11 cellular contexts compared by ENCODE assay signal in the genomic region with DNA sequence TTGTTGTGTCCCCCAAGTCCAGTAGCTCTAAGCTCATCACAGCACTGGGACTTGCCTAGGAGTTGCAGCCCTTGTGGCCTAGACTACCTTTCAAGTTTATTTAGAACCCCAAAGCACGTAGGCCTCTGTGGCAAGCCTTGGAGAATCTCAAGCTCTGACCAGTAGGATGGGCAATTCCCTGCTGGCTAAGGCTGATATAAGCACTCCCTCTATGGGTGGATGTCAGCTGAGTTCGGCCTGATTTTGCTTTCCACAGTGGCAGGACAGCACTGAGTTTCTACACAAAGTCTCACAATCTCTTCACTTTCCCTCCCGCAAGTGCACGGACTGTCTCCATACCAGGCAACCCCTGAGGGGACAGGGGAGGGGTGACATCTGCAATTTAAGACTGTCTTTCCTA.
DNase-seq lines count a peak whose midpoint lies in the region; ATAC-seq, FAIRE-seq and TF ChIP-seq lines count a peak whose summit lies in the region.
"Had no signal": no experiment of that assay in that cellular context is flagged by ENCODE, and none has a peak within 500 bp of the region (broad histone marks: within the 10 kb centered on the region; RNA-seq: fewer than 3 reads in every experiment).

No MANE protein-coding gene starts in this region.

- H3K4me1 ChIP-seq in SK-N-SH (ENCODE audit: control insufficient read depth in 1 of 2, insufficient read depth in 2 of 2, low read depth in 1 of 2, low read length in 1 of 2) (no peaks in the 10 kb centered on the region; a peak in 1 of 4 replicates), OCI-LY3 (ENCODE audit: low read length) (no peaks in the 10 kb centered on the region)
- H3K4me1 ChIP-seq: left ventricle myocardium inferior had no signal

- H3K27me3 ChIP-seq in SK-N-SH (ENCODE audit: insufficient read depth) (no peaks in the 10 kb centered on the region), OCI-LY3 (ENCODE audit: low read depth, low read length) (no peaks in the 10 kb centered on the region)

- CTCF ChIA-PET in SK-N-SH (lab: Yijun Ruan, JAX): interaction anchor here (0.6 to 1.3 kb wide), 2 partner anchors 29 to 67 kb away, joined by 3 read pairs; no protein-coding TSS in a partner anchor

- H3K4me2 ChIP-seq in SK-N-SH: no peak overlapping the region
- no peak overlapping the region for H3K4me2 ChIP-seq in OCI-LY3 (ENCODE audit: low read length)

- H3K9me2 ChIP-seq in SK-N-SH: no peaks in the 10 kb centered on the region

- H3K4me3 ChIP-seq in SK-N-SH (ENCODE audit: low read depth in 2 of 2, low read length in 1 of 2) (no peak overlapping the region), OCI-LY3 (ENCODE audit: low read length) (no peak overlapping the region), epithelial cell of proximal tubule (ENCODE audit: low read depth, low read length) (no peak overlapping the region)
- H3K4me3 ChIP-seq: left ventricle myocardium inferior had no signal

- WGBS in SK-N-SH (ENCODE audit: low lambda C conversion rate): 40% methylated on average over 4 of the region's 4 CpGs

- no peaks in the 10 kb centered on the region for H3K36me3 ChIP-seq in SK-N-SH (replicated peaks in 1 of 2; ENCODE audit: control insufficient read depth in 1 of 2, insufficient read depth in 2 of 2, low read length in 1 of 2)
- no peaks in the 10 kb centered on the region for H3K36me3 ChIP-seq in OCI-LY3 (replicated peaks; ENCODE audit: low read depth, low read length)
- H3K36me3 ChIP-seq: left ventricle myocardium inferior had no signal

- POLR2A ChIA-PET in SK-N-SH (lab: Yijun Ruan, JAX): no interaction called here

- H3F3A ChIP-seq in SK-N-SH (replicated peaks; ENCODE audit: insufficient read depth): no peaks in the 10 kb centered on the region

- no peak for TF ChIP-seq CTCF in SK-N-SH (IDR thresholded peaks at IDR 0.05)
- TF ChIP-seq CTCF in OCI-LY3 (IDR thresholded peaks at IDR 0.05; ENCODE audit: low read depth, low read length): peak; percentile 10; the same call in 1 of the 2 replicates
- peak; percentile 38 for TF ChIP-seq CTCF in epithelial cell of proximal tubule (conservative IDR thresholded peaks at IDR 0.05; ENCODE audit: low read depth, low read length)

- no peak for TF ChIP-seq EP300 in SK-N-SH (IDR thresholded peaks at IDR 0.05; ENCODE audit: borderline replicate concordance in 1 of 2, low read depth in 1 of 2, low read length in 1 of 2)

- H3K79me2 ChIP-seq in SK-N-SH (ENCODE audit: insufficient read depth) (no peaks in the 10 kb centered on the region), OCI-LY3 (ENCODE audit: low read length) (no peaks in the 10 kb centered on the region)

- H3K9me3 ChIP-seq in SK-N-SH: no peaks in the 10 kb centered on the region
- no peaks in the 10 kb centered on the region for H3K9me3 ChIP-seq in OCI-LY3 (ENCODE audit: insufficient read depth, low read length)
- H3K9me3 ChIP-seq: left ventricle myocardium inferior had no signal

- TF ChIP-seq RAD21 in SK-N-SH (IDR thresholded peaks at IDR 0.05; ENCODE audit: low read length): peak; percentile 53

- H3K27ac ChIP-seq in SK-N-SH (ENCODE audit: low read depth in 2 of 2, low read length in 1 of 2) (no peak overlapping the region), OCI-LY3 (ENCODE audit: low read length) (no peak overlapping the region)
- H3K27ac ChIP-seq: left ventricle myocardium inferior had no signal

- H3K9ac ChIP-seq in SK-N-SH (no peak overlapping the region), OCI-LY3 (ENCODE audit: low read length) (no peak overlapping the region)

- no peak for FAIRE-seq in GM12892 (lab: Jason Lieb, UNC)

- ATAC-seq in SK-N-SH treated with all-trans-retinoic acid at 6 μM for 48 hours: no peak
- ATAC-seq in GM18861 (IDR thresholded peaks at IDR 0.05; ENCODE audit: unreplicated experiment): no peak

- DNase-seq in SK-N-SH: no peak
- no peak for DNase-seq in epithelial cell of proximal tubule (ENCODE audit: low read depth)
- DNase-seq in NCI-H2196 (lab: John Stamatoyannopoulos, UW; ENCODE audit: unreplicated experiment): no peak
- no peak for DNase-seq in activated CD4-positive, CD25-positive, alpha-beta regulatory T cell (lab: John Stamatoyannopoulos, UW)
- no peak for DNase-seq in GM12892 (ENCODE audit: insufficient read length)
- DNase-seq: activated CD4-positive, CD25-positive, alpha-beta regulatory T cell treated with anti-CD3 and anti-CD28 coated beads, Interleukin-2, amount 50 U/mL, for 72 hours; left ventricle myocardium inferior; stimulated activated naive CD4-positive, alpha-beta T cell had no signal

- H4K20me1 ChIP-seq in SK-N-SH (ENCODE audit: insufficient read depth) (no peaks in the 10 kb centered on the region), OCI-LY3 (ENCODE audit: insufficient read depth, low read length) (no peaks in the 10 kb centered on the region)

- H2AFZ ChIP-seq in SK-N-SH (ENCODE audit: low read depth): no peak overlapping the region
- no peak overlapping the region for H2AFZ ChIP-seq in OCI-LY3 (ENCODE audit: low read depth, low read length)

- no peak for TF ChIP-seq POLR2A in GM12892 (IDR thresholded peaks at IDR 0.05; ENCODE audit: low read depth, low read length)

TF ChIP-seq in SK-N-SH, 30 proteins besides CTCF, POLR2A, EP300 and RAD21:
- TF ChIP-seq SMC3 (IDR thresholded peaks at IDR 0.05; ENCODE audit: low read depth, low read length) (0 out of 2 replicates have a peak, but pooled peaks have one; percentile 5), MXI1 (IDR thresholded peaks at IDR 0.05; ENCODE audit: low read depth, low read length) (no peak)

TF ChIP-seq in SK-N-SH treated with all-trans-retinoic acid at 6 μM for 48 hours, 23 proteins besides CTCF, POLR2A, EP300 and RAD21:
- TF ChIP-seq, protein P1, sequence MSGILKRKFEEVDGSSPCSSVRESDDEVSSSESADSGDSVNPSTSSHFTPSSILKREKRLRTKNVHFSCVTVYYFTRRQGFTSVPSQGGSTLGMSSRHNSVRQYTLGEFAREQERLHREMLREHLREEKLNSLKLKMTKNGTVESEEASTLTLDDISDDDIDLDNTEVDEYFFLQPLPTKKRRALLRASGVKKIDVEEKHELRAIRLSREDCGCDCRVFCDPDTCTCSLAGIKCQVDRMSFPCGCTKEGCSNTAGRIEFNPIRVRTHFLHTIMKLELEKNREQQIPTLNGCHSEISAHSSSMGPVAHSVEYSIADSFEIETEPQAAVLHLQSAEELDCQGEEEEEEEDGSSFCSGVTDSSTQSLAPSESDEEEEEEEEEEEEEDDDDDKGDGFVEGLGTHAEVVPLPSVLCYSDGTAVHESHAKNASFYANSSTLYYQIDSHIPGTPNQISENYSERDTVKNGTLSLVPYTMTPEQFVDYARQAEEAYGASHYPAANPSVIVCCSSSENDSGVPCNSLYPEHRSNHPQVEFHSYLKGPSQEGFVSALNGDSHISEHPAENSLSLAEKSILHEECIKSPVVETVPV (CRISPR knock-in tag; IDR thresholded peaks at IDR 0.05): no peak
- TF ChIP-seq, protein P2, sequence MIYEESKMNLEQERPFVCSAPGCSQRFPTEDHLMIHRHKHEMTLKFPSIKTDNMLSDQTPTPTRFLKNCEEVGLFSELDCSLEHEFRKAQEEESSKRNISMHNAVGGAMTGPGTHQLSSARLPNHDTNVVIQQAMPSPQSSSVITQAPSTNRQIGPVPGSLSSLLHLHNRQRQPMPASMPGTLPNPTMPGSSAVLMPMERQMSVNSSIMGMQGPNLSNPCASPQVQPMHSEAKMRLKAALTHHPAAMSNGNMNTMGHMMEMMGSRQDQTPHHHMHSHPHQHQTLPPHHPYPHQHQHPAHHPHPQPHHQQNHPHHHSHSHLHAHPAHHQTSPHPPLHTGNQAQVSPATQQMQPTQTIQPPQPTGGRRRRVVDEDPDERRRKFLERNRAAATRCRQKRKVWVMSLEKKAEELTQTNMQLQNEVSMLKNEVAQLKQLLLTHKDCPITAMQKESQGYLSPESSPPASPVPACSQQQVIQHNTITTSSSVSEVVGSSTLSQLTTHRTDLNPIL (CRISPR knock-in tag; IDR thresholded peaks at IDR 0.05; ENCODE audit: low read depth): no peak
- no peak for TF ChIP-seq BACH2 (CRISPR knock-in tag; IDR thresholded peaks at IDR 0.05; ENCODE audit: borderline replicate concordance)
- TF ChIP-seq ZC3H10 (CRISPR knock-in tag; IDR thresholded peaks at IDR 0.05): no peak
- TF ChIP-seq, protein P3, sequence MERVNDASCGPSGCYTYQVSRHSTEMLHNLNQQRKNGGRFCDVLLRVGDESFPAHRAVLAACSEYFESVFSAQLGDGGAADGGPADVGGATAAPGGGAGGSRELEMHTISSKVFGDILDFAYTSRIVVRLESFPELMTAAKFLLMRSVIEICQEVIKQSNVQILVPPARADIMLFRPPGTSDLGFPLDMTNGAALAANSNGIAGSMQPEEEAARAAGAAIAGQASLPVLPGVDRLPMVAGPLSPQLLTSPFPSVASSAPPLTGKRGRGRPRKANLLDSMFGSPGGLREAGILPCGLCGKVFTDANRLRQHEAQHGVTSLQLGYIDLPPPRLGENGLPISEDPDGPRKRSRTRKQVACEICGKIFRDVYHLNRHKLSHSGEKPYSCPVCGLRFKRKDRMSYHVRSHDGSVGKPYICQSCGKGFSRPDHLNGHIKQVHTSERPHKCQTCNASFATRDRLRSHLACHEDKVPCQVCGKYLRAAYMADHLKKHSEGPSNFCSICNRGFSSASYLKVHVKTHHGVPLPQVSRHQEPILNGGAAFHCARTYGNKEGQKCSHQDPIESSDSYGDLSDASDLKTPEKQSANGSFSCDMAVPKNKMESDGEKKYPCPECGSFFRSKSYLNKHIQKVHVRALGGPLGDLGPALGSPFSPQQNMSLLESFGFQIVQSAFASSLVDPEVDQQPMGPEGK (CRISPR knock-in tag; IDR thresholded peaks at IDR 0.05; ENCODE audit: borderline replicate concordance): no peak
- TF ChIP-seq ARNTL (CRISPR knock-in tag; IDR thresholded peaks at IDR 0.05; ENCODE audit: borderline replicate concordance, low read depth): no peak
TF ChIP-seq in SK-N-SH treated with all-trans-retinoic acid at 6 μM for 48 hours: peak in this region for 0.
